In the genomic region with DNA sequence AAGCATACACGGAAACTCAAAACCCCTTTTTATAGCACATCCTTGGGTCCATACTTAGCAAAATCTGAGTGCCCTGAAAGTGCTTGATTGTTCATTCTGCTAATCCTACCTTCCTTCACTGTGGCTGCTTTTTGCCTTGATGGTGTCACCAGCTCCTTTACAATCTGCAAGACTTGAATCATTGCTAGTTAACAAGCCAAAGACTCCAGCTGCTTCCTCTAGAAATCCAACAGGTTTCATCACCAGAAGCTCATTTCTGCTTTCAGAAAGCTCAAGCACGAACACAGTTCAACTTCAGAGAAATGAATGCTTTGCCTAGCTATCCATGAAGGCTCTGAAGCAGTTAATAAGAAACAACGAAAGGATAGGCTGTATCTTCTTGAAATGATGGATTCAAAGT, we compare ENCODE assay signal across 10 cellular contexts. TPM values are rescaled to one million over a fixed set of nuclear protein-coding genes. Genes with fewer than 3 reads are reported as not detected.
A peak's percentile ranks its signal among the peaks of the same experiment; 100 is the strongest.
DNase-seq lines count a peak whose midpoint lies in the region; ATAC-seq and TF ChIP-seq lines count a peak whose summit lies in the region.
"Had no signal": no experiment of that assay in that cellular context is flagged by ENCODE, and none has a peak within 500 bp of the region (broad histone marks: within the 10 kb centered on the region; RNA-seq: fewer than 3 reads in every experiment).

No MANE protein-coding gene starts in this region.

- no peak overlapping the region for H3K4me2 ChIP-seq in mesendoderm (ENCODE audit: low read length)

- H3K27me3 Mint-ChIP-seq in CD4-positive, alpha-beta T cell, result no peaks in the 10 kb centered on the region
- peaks cover 11% of the 10 kb centered on the region for H3K27me3 Mint-ChIP-seq in activated CD8-positive, alpha-beta T cell treated with anti-CD3 and anti-CD28 coated beads for 36 hours
- H3K27me3 Mint-ChIP-seq: activated naive CD8-positive, alpha-beta T cell had no signal

- no peak overlapping the region for H4K5ac ChIP-seq in mesendoderm (ENCODE audit: low read length)

- no peak overlapping the region for H3K18ac ChIP-seq in mesendoderm (ENCODE audit: low read length)

- H3K4me3 ChIP-seq in GM06990 (replicated peaks; ENCODE audit: low read depth, low read length), result peak overlapping the region; percentile 32
- no peak overlapping the region for H3K4me3 ChIP-seq in mesendoderm (ENCODE audit: low read length)
- H3K4me3 ChIP-seq in gastrocnemius medialis, result no peak overlapping the region
- H3K4me3 ChIP-seq: lower lobe of right lung had no signal

- CTCF ChIA-PET in CD4-positive, alpha-beta T cell (lab: Charles Lee), result no interaction called here
- CTCF ChIA-PET in activated CD8-positive, alpha-beta T cell treated with anti-CD3 and anti-CD28 coated beads for 36 hours (lab: Charles Lee), result interaction anchor here (1.4 to 2.0 kb wide), 2 partner anchors 19 to 55 kb away, joined by 4 to 5 read pairs; no protein-coding TSS in a partner anchor

- POLR2A ChIA-PET in CD4-positive, alpha-beta T cell (lab: Charles Lee), result interaction anchor here (1.2 to 1.4 kb wide), 2 partner anchors 14 to 19 kb away, joined by 3 read pairs; no protein-coding TSS in a partner anchor
- POLR2A ChIA-PET in activated CD8-positive, alpha-beta T cell treated with anti-CD3 and anti-CD28 coated beads for 36 hours (lab: Charles Lee), result no interaction called here

- H2AK5ac ChIP-seq in mesendoderm (ENCODE audit: low read length), result no peak overlapping the region

- no peaks in the 10 kb centered on the region for H3K9me3 ChIP-seq in CD4-positive, alpha-beta T cell (ENCODE audit: control insufficient read depth, low read length)
- no peaks in the 10 kb centered on the region for H3K9me3 ChIP-seq in gastrocnemius medialis
- H3K9me3 ChIP-seq: lower lobe of right lung had no signal

- peaks cover 7% of the 10 kb centered on the region for H3K79me1 ChIP-seq in mesendoderm (ENCODE audit: low read length)

- intact Hi-C loops in CD4-positive, alpha-beta T cell (cut with DNase I, micrococcal nuclease), result no loop called here
- intact Hi-C loops in activated CD8-positive, alpha-beta T cell treated with anti-CD3 and anti-CD28 coated beads for 36 hours (cut with micrococcal nuclease), result no loop called here
- intact Hi-C loops in gastrocnemius medialis (cut with DNase I; ENCODE audit: low total_unique reads), result no loop called here

- no peaks in the 10 kb centered on the region for H3K36me3 Mint-ChIP-seq in CD4-positive, alpha-beta T cell (ENCODE audit: low read depth)
- no peaks in the 10 kb centered on the region for H3K36me3 Mint-ChIP-seq in activated CD8-positive, alpha-beta T cell treated with anti-CD3 and anti-CD28 coated beads for 36 hours (ENCODE audit: low read depth)

- H2BK5ac ChIP-seq in mesendoderm (ENCODE audit: low read length), result no peak overlapping the region

- H3K27ac ChIP-seq in mesendoderm (ENCODE audit: low read depth, low read length) (no peak overlapping the region), gastrocnemius medialis (no peak overlapping the region)
- no peak overlapping the region for H3K27ac ChIP-seq in CD4-positive, alpha-beta T cell (ENCODE audit: low read depth, low read length)
- H3K27ac ChIP-seq: lower lobe of right lung had no signal

- H3K27me3 ChIP-seq in GM06990 (replicated peaks; ENCODE audit: control insufficient read depth, insufficient read depth, low read length) (no peaks in the 10 kb centered on the region), mesendoderm (ENCODE audit: insufficient read depth, low read length, poor library complexity) (no peaks in the 10 kb centered on the region), gastrocnemius medialis (no peaks in the 10 kb centered on the region)
- H3K27me3 ChIP-seq in CD4-positive, alpha-beta T cell (ENCODE audit: control insufficient read depth, insufficient read depth, low read length), result no peaks in the 10 kb centered on the region

- H2BK15ac ChIP-seq in mesendoderm (replicated peaks; ENCODE audit: low read depth), result no peak overlapping the region

- no peak overlapping the region for H3K56ac ChIP-seq in mesendoderm (ENCODE audit: low read length)

- in situ Hi-C loops in gastrocnemius medialis (cut with MboI; ENCODE audit: low sequenced_read_pairs in 4 of 4), result no loop called here

- H3K9ac ChIP-seq in mesendoderm (ENCODE audit: low read length), result no peak overlapping the region

- H3K9me3 Mint-ChIP-seq in CD4-positive, alpha-beta T cell, result peaks cover 2% of the 10 kb centered on the region
- no peaks in the 10 kb centered on the region for H3K9me3 Mint-ChIP-seq in activated CD8-positive, alpha-beta T cell treated with anti-CD3 and anti-CD28 coated beads for 36 hours

- H3K4me1 ChIP-seq in mesendoderm (ENCODE audit: control insufficient read depth, low read depth, low read length), result peaks cover 5% of the 10 kb centered on the region
- H3K4me1 ChIP-seq in gastrocnemius medialis, result no peaks in the 10 kb centered on the region

- no peak overlapping the region for H3K4ac ChIP-seq in mesendoderm (ENCODE audit: low read depth, low read length)

- no peak for TF ChIP-seq POLR2A in gastrocnemius medialis (IDR thresholded peaks at IDR 0.05)

- H3K36me3 ChIP-seq in GM06990 (ENCODE audit: control insufficient read depth, insufficient read depth, low read length) (no peaks in the 10 kb centered on the region), mesendoderm (ENCODE audit: control insufficient read depth, insufficient read depth, low read length) (no peaks in the 10 kb centered on the region), gastrocnemius medialis (no peaks in the 10 kb centered on the region)
- H3K36me3 ChIP-seq: lower lobe of right lung had no signal

- no CpG with 5 or more reads among the region's 3 CpGs for WGBS in mesendoderm (ENCODE audit: extremely low coverage, insufficient coverage, low lambda C conversion rate)

- no peak overlapping the region for H3K4me3 Mint-ChIP-seq in CD4-positive, alpha-beta T cell
- H3K4me3 Mint-ChIP-seq in activated CD8-positive, alpha-beta T cell treated with anti-CD3 and anti-CD28 coated beads for 36 hours, result no peak overlapping the region
- H3K4me3 Mint-ChIP-seq: activated naive CD8-positive, alpha-beta T cell had no signal

- peaks cover 13% of the 10 kb centered on the region for H3K79me2 ChIP-seq in mesendoderm (ENCODE audit: control insufficient read depth, insufficient read depth, low read length)

- TF ChIP-seq CTCF in GM06990 (IDR thresholded peaks at IDR 0.05; ENCODE audit: insufficient read depth, low read length, poor library complexity, severe bottlenecking), result no peak
- TF ChIP-seq CTCF in CD4-positive, alpha-beta T cell (IDR thresholded peaks at IDR 0.05), result no peak
- TF ChIP-seq CTCF in activated CD8-positive, alpha-beta T cell treated with anti-CD3 and anti-CD28 coated beads for 36 hours (IDR thresholded peaks at IDR 0.05), result no peak
- no peak for TF ChIP-seq CTCF in gastrocnemius medialis (IDR thresholded peaks at IDR 0.05 in 4 of 5, conservative IDR thresholded peaks at IDR 0.05 in 1 of 5)

- H4K8ac ChIP-seq in mesendoderm (ENCODE audit: low read depth, low read length), result no peak overlapping the region

- ATAC-seq in HG02642 (IDR thresholded peaks at IDR 0.05; ENCODE audit: poor library complexity, unreplicated experiment) (peak; percentile 72), gastrocnemius medialis (no peak)
- no peak for ATAC-seq in CD4-positive, alpha-beta T cell (ENCODE audit: poor library complexity)
- ATAC-seq in activated CD8-positive, alpha-beta T cell treated with anti-CD3 and anti-CD28 coated beads for 36 hours, result no peak

- peak; percentile 24 for DNase-seq in GM06990 (ENCODE audit: extremely low read depth, insufficient read length)
- peak; percentile 81 for DNase-seq in SIG-M5 treated with dmso at 0.1 percent for 504 hours (lab: John Stamatoyannopoulos, UW; ENCODE audit: unreplicated experiment)
- peak; percentile 42 for DNase-seq in mesendoderm
- no peak for DNase-seq in central memory CD4-positive, alpha-beta T cell
- DNase-seq in CD4-positive, alpha-beta T cell, result no peak
- DNase-seq in activated CD8-positive, alpha-beta T cell treated with anti-CD3 and anti-CD28 coated beads for 36 hours, result no peak
- no peak for DNase-seq in gastrocnemius medialis
- DNase-seq: lower lobe of right lung had no signal

- no peak overlapping the region for H2BK120ac ChIP-seq in mesendoderm (ENCODE audit: low read depth, low read length)

- H3K4me1 Mint-ChIP-seq in CD4-positive, alpha-beta T cell (ENCODE audit: low read depth), result peaks cover 14% of the 10 kb centered on the region
- peaks cover 16% of the 10 kb centered on the region for H3K4me1 Mint-ChIP-seq in activated CD8-positive, alpha-beta T cell treated with anti-CD3 and anti-CD28 coated beads for 36 hours (ENCODE audit: low read depth)

- H3K27ac Mint-ChIP-seq in CD4-positive, alpha-beta T cell, result no peak overlapping the region
- H3K27ac Mint-ChIP-seq in activated CD8-positive, alpha-beta T cell treated with anti-CD3 and anti-CD28 coated beads for 36 hours, result no peak overlapping the region
- H3K27ac Mint-ChIP-seq: activated naive CD8-positive, alpha-beta T cell had no signal

- H3K23ac ChIP-seq in mesendoderm (ENCODE audit: low read length), result no peak overlapping the region

RNA-seq across cellular contexts. Expression of a gene that starts 38.0 kb away (rescaled TPM):
- 19.8 TPM for polyA plus RNA-seq in mesendoderm (2013, experiment 1 of 2)
- polyA plus RNA-seq in mesendoderm (2013, experiment 2 of 2), result 19.1 TPM
- 1 to 10 TPM; 5.2 to 5.6 TPM for total RNA-seq in CD4-positive, alpha-beta T cell
- total RNA-seq in activated CD8-positive, alpha-beta T cell treated with anti-CD3 and anti-CD28 coated beads for 36 hours, result 1 to 10 TPM; 2.3 to 2.5 TPM
- 1 to 10 TPM; 5.6 to 6.2 (median 5.9) TPM for total RNA-seq in gastrocnemius medialis

Comparison
In these comparisons a context has a peak if more than half of its experiments do, and no peak if none do; other contexts are left out.
1. DNase-seq: peak in GM06990 (single experiment), SIG-M5 treated with dmso at 0.1 percent for 504 hours (single experiment) and mesendoderm (single experiment); none in central memory CD4-positive, alpha-beta T cell (single experiment), CD4-positive, alpha-beta T cell (0 of 10), activated CD8-positive, alpha-beta T cell treated with anti-CD3 and anti-CD28 coated beads for 36 hours (single experiment) and gastrocnemius medialis (0 of 2).